8 cellular contexts compared by ENCODE assay signal in genomic region chr3:197906023-197906849, GRCh38. TPM values are rescaled to one million over a fixed set of nuclear protein-coding genes. Genes with fewer than 3 reads are reported as not detected.
DNase-seq lines count a peak whose midpoint lies in the region; ATAC-seq and TF ChIP-seq lines count a peak whose summit lies in the region.

No MANE protein-coding gene starts in this region.

- H3K27me3 ChIP-seq in dorsolateral prefrontal cortex (no peaks in the 10 kb centered on the region), lung (ENCODE audit: control insufficient read depth, insufficient read depth) (no peaks in the 10 kb centered on the region)

- no peaks in the 10 kb centered on the region for H3K4me1 ChIP-seq in lung (ENCODE audit: control insufficient read depth in 2 of 2, insufficient read depth in 2 of 2, low read length in 2 of 2)

- H3K27ac ChIP-seq in dorsolateral prefrontal cortex (peak overlapping the region in 1 of 59 donors; percentile 4), lung (ENCODE audit: low read depth in 1 of 2, low read length in 1 of 2) (no peak overlapping the region)

- peak overlapping the region; percentile 35 for H3K4me3 Mint-ChIP-seq in activated CD4-positive, alpha-beta memory T cell treated with anti-CD3 and anti-CD28 coated beads for 36 hours

- H3K27ac Mint-ChIP-seq in activated CD4-positive, alpha-beta memory T cell treated with anti-CD3 and anti-CD28 coated beads for 36 hours: peak overlapping the region; percentile 87

- no peaks in the 10 kb centered on the region for H3K9me3 ChIP-seq in lung (ENCODE audit: control insufficient read depth in 2 of 2, insufficient read depth in 1 of 2, low read length in 1 of 2)

- H3K4me3 ChIP-seq in dorsolateral prefrontal cortex (peak overlapping the region in 26 of 59 donors; percentile 7 to 48 (median 24)), lung (no peak overlapping the region)

- TF ChIP-seq CTCF in dorsolateral prefrontal cortex (IDR thresholded peaks at IDR 0.05 in 54 of 56, conservative IDR thresholded peaks at IDR 0.05 in 2 of 56; ENCODE audit: low read depth in 1 of 56, partially characterized antibody in 56 of 56) (peak; percentile 52 to 97 (median 89)), lung (IDR thresholded peaks at IDR 0.05; ENCODE audit: control extremely low read depth, extremely low read depth) (peak; percentile 98)

- peak; percentile 74 for ATAC-seq in GM19397 (IDR thresholded peaks at IDR 0.05; ENCODE audit: unreplicated experiment)
- ATAC-seq in HG03469 (IDR thresholded peaks at IDR 0.05; ENCODE audit: unreplicated experiment): peak; percentile 77
- peak; percentile 92 for ATAC-seq in lung (ENCODE audit: insufficient read depth, low FRiP score)

- DNase-seq in CMK (ENCODE audit: low read depth) (peak; percentile 73), NCI-H748 treated with DMSO at 0.1 percent for 48 hours (lab: John Stamatoyannopoulos, UW) (peak; percentile 6), dorsolateral prefrontal cortex (peak; percentile 62 to 86 (median 82)), lung (ENCODE audit: low spot score) (peak; percentile 85)
- peak; percentile 93 for DNase-seq in activated CD4-positive, alpha-beta memory T cell treated with anti-CD3 and anti-CD28 coated beads for 36 hours
- peak; percentile 58 for DNase-seq in stimulated activated CD8-positive, alpha-beta memory T cell treated with anti-CD3 and anti-CD28 coated beads, Interleukin-15, amount 100 ng/mL, for 1 hour (ENCODE audit: low read depth)

- H3K27me3 Mint-ChIP-seq in activated CD4-positive, alpha-beta memory T cell treated with anti-CD3 and anti-CD28 coated beads for 36 hours: no peaks in the 10 kb centered on the region

- peaks cover 27% of the 10 kb centered on the region for H3K4me1 Mint-ChIP-seq in activated CD4-positive, alpha-beta memory T cell treated with anti-CD3 and anti-CD28 coated beads for 36 hours (ENCODE audit: low read depth)

- intact Hi-C loops in activated CD4-positive, alpha-beta memory T cell treated with anti-CD3 and anti-CD28 coated beads for 36 hours (cut with micrococcal nuclease): loop anchor here (1.0 to 2.0 kb wide), 9 partner anchors 15 to 174 kb away; partner anchors contain the start of genes LMLN and RPL35A
- intact Hi-C loops in dorsolateral prefrontal cortex (cut with DNase I): loop anchor here (2.0 to 10.0 kb wide), 3 partner anchors 39 to 111 kb away; partner anchors contain the start of gene LRCH3 (in 1 of the 2)

- peaks cover 5% of the 10 kb centered on the region for H3K36me3 Mint-ChIP-seq in activated CD4-positive, alpha-beta memory T cell treated with anti-CD3 and anti-CD28 coated beads for 36 hours

- 17 to 20% methylated on average over 17 of the region's 17 CpGs for WGBS in lung, 2 donors

- POLR2A ChIA-PET in activated CD4-positive, alpha-beta memory T cell treated with anti-CD3 and anti-CD28 coated beads for 36 hours (lab: Charles Lee): interaction anchor here (0.7 to 1.7 kb wide), 8 partner anchors 8 to 194 kb away, joined by 3 to 8 read pairs (median 5); partner anchors contain the start of gene RPL35A

- CTCF ChIA-PET in activated CD4-positive, alpha-beta memory T cell treated with anti-CD3 and anti-CD28 coated beads for 36 hours (lab: Charles Lee): interaction anchor here (0.6 to 3.2 kb wide), 36 partner anchors 8 to 394 kb away, joined by 3 to 44 read pairs (median 4); partner anchors contain the start of genes LRCH3 and RPL35A

- H3K36me3 ChIP-seq in lung (ENCODE audit: control insufficient read depth in 2 of 2, insufficient read depth in 2 of 2, low read length in 2 of 2): no peaks in the 10 kb centered on the region

- no peaks in the 10 kb centered on the region for H3K9me3 Mint-ChIP-seq in activated CD4-positive, alpha-beta memory T cell treated with anti-CD3 and anti-CD28 coated beads for 36 hours

RNA-seq across cellular contexts. Expression of gene RPL35A, which starts 43.8 kb away (rescaled TPM):
- total RNA-seq in activated CD4-positive, alpha-beta memory T cell treated with anti-CD3 and anti-CD28 coated beads for 36 hours: 1,000 to 10,000 TPM; 1,575 to 1,587 TPM
- total RNA-seq in dorsolateral prefrontal cortex: 100 to 1,000 TPM; 229 to 428 (median 332) TPM
- 100 to 1,000 TPM; 678 to 735 TPM for total RNA-seq in lung
- 1,000 to 10,000 TPM; 1,136 to 2,048 TPM for polyA plus RNA-seq in lung

RNA-seq across cellular contexts. Expression of gene LMLN, which starts 53.8 kb away (rescaled TPM):
- total RNA-seq in activated CD4-positive, alpha-beta memory T cell treated with anti-CD3 and anti-CD28 coated beads for 36 hours: 1 to 10 TPM; 3.6 to 3.8 TPM
- total RNA-seq in dorsolateral prefrontal cortex (10 to 100 TPM; 12.6 to 31.3 (median 22.7) TPM), lung (10 to 100 TPM; 13.6 to 17.2 TPM)
- 1 to 10 TPM; 2.4 to 2.8 TPM for polyA plus RNA-seq in lung

Comparison
In these comparisons a context has a peak if more than half of its experiments do, and no peak if none do; other contexts are left out.
1. DNase-seq: peak in every context shown above with its lines; median percentile 93 in activated CD4-positive, alpha-beta memory T cell treated with anti-CD3 and anti-CD28 coated beads for 36 hours; 85 in lung; 82 in dorsolateral prefrontal cortex; 73 in CMK; 58 in stimulated activated CD8-positive, alpha-beta memory T cell treated with anti-CD3 and anti-CD28 coated beads, Interleukin-15, amount 100 ng/mL, for 1 hour; 6 in NCI-H748 treated with DMSO at 0.1 percent for 48 hours.